In genomic region chr9:129586241-129586640, GRCh38 we compare ENCODE assay signal across 1 cellular context.
TF ChIP-seq lines count a peak whose summit lies in the region.

No MANE protein-coding gene starts in this region.

TF ChIP-seq in GM12878, 131 proteins besides CTCF, POLR2A, EP300 and RAD21:
- peak; percentile 59; the same call in 1 of the 2 replicates for TF ChIP-seq SPI1 (IDR thresholded peaks at IDR 0.05; ENCODE audit: borderline replicate concordance, insufficient read depth, low read depth, low read length)
- no peak for TF ChIP-seq ELK1 (IDR thresholded peaks at IDR 0.05; ENCODE audit: low read depth, low read length)
TF ChIP-seq in GM12878: peak in this region for 1.
